24 cellular contexts compared by ENCODE assay signal in the genomic region with DNA sequence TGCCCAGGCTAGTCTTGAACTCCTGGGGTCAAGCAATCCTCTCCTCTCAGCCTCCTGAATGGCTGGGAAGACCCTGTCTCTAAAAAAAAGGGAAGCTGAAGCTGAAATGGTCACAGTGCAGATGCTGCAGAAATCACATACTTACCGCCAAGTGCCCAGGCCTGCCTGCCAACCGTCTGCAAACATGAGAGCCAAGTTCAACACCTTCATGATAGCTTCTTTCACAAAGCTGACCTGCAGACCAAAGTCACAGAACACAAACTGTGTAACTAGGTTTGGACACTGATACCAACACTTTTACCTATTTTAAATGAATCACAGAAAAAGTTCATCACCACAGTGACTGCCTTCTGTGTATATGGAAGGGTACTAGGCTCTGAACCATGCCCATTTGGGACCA. TPM values are rescaled to one million over a fixed set of nuclear protein-coding genes. Genes with fewer than 3 reads are reported as not detected.
A peak's percentile ranks its signal among the peaks of the same experiment; 100 is the strongest.
DNase-seq lines count a peak whose midpoint lies in the region; ATAC-seq, FAIRE-seq and TF ChIP-seq lines count a peak whose summit lies in the region.
"Had no signal": no experiment of that assay in that cellular context is flagged by ENCODE, and none has a peak within 500 bp of the region (broad histone marks: within the 10 kb centered on the region; RNA-seq: fewer than 3 reads in every experiment).

No MANE protein-coding gene starts in this region.

- no peaks in the 10 kb centered on the region for H3K9me3 Mint-ChIP-seq in nephron progenitor cell
- H3K9me3 Mint-ChIP-seq in progenitor cell of endocrine pancreas (ENCODE audit: low read depth) = no peaks in the 10 kb centered on the region
- H3K9me3 Mint-ChIP-seq: CD8-positive, alpha-beta memory T cell; HFFc6 had no signal

- H3K4me1 Mint-ChIP-seq in nephron progenitor cell (no peaks in the 10 kb centered on the region), progenitor cell of endocrine pancreas (ENCODE audit: low read depth) (no peaks in the 10 kb centered on the region)
- H3K4me1 Mint-ChIP-seq: CD4-positive, CD25-positive, alpha-beta regulatory T cell; CD8-positive, alpha-beta memory T cell had no signal

- ATAC-seq in HepG2 = no peak
- ATAC-seq in heart left ventricle = peak in 3 of 4 donors; percentile 44 to 62 (median 47)
- ATAC-seq in left lobe of liver = peak; percentile 99
- ATAC-seq: GM12878, HCT116 had no signal

- H3K36me3 ChIP-seq in liver (ENCODE audit: control insufficient read depth in 4 of 4, insufficient read depth in 3 of 4, low read depth in 1 of 4, low read length in 3 of 4) (peaks cover 2 to 44% (median 32%) of the 10 kb centered on the region in 4 donors), HepG2 (replicated peaks in 1 of 2; ENCODE audit: control insufficient read depth in 1 of 2, insufficient read depth in 2 of 2, low read length in 2 of 2) (peaks cover 18 to 57% of the 10 kb centered on the region in 2 experiments; a peak in 4 of 5 replicates), heart left ventricle (peaks cover 0 to 99% (median 87%) of the 10 kb centered on the region in 9 donors)

- H3K27ac Mint-ChIP-seq in nephron progenitor cell (no peak overlapping the region), progenitor cell of endocrine pancreas (no peak overlapping the region)
- H3K27ac Mint-ChIP-seq: CD4-positive, CD25-positive, alpha-beta regulatory T cell; CD8-positive, alpha-beta memory T cell; HFFc6 had no signal

- POLR2A ChIA-PET in HepG2 (lab: Yijun Ruan, JAX) = no interaction called here

- in situ Hi-C loops in HepG2 (cut with HindIII; ENCODE audit: extremely low pct_ligation_motif_present, low pct_unique_long_range_greater_than_20kb) = no loop called here

- TF ChIP-seq EP300 in HepG2 (IDR thresholded peaks at IDR 0.05; ENCODE audit: low read depth in 2 of 2, low read length in 2 of 2) (no peak), HepG2 (CRISPR knock-in tag; IDR thresholded peaks at IDR 0.05; ENCODE audit: borderline replicate concordance) (no peak)

- peaks cover 63% of the 10 kb centered on the region for H3K36me3 Mint-ChIP-seq in nephron progenitor cell (ENCODE audit: low read depth)
- H3K36me3 Mint-ChIP-seq in progenitor cell of endocrine pancreas (ENCODE audit: insufficient read depth) = peaks cover 29% of the 10 kb centered on the region

- no peaks in the 10 kb centered on the region for H4K20me1 ChIP-seq in HepG2 (ENCODE audit: insufficient read depth, low read length)

- no peak for TF ChIP-seq POLR2A in HepG2 (IDR thresholded peaks at IDR 0.05; ENCODE audit: insufficient read depth in 1 of 2, low read depth in 2 of 2, low read length in 2 of 2)
- no peak for TF ChIP-seq POLR2A in heart left ventricle (IDR thresholded peaks at IDR 0.05)

- intact Hi-C loops in HepG2 (cut with micrococcal nuclease; ENCODE audit: unreplicated experiment) = no loop called here
- intact Hi-C loops in heart left ventricle (cut with DNase I) = no loop called here

- H3K4me2 ChIP-seq in HepG2 (ENCODE audit: low read depth, low read length) = no peak overlapping the region

- no peak for DNase-seq in HepG2 (ENCODE audit: low spot score)
- DNase-seq in heart left ventricle = peak in 1 of 5 donors; percentile 37
- peak; percentile 78 for DNase-seq in left lobe of liver (ENCODE audit: low spot score)
- no peak for DNase-seq in nephron progenitor cell
- DNase-seq in progenitor cell of endocrine pancreas (ENCODE audit: low spot score, unreplicated experiment) = no peak
- DNase-seq in kidney tubule cell (ENCODE audit: low spot score) = no peak
- DNase-seq: ACHN; BE2C; C1 segment of cervical spinal cord; CD4-positive, CD25-positive, alpha-beta regulatory T cell; CD8-positive, alpha-beta memory T cell; COR-L47; DMS 273 treated with DMSO at 0.1 percent for 48 hours; DMS53; DND-41; EL; GOT3; H7; HFFc6 had no signal

- H3K27me3 Mint-ChIP-seq in nephron progenitor cell (ENCODE audit: low read depth, poor library complexity) (no peaks in the 10 kb centered on the region), progenitor cell of endocrine pancreas (no peaks in the 10 kb centered on the region)
- H3K27me3 Mint-ChIP-seq: CD4-positive, CD25-positive, alpha-beta regulatory T cell; CD8-positive, alpha-beta memory T cell had no signal

- 40% methylated on average over 2 of the region's 2 CpGs for WGBS in liver
- 95% methylated on average over 2 of the region's 2 CpGs for WGBS in HepG2 (ENCODE audit: low lambda C conversion rate)
- 42 to 76% (median 59%) methylated on average over 2 of the region's 2 CpGs for WGBS in heart left ventricle, 4 donors

- no peak overlapping the region for H3K9ac ChIP-seq in liver (ENCODE audit: low read depth in 1 of 2, low read length in 2 of 2)
- no peak overlapping the region for H3K9ac ChIP-seq in HepG2 (ENCODE audit: insufficient read depth, low read depth, low read length)

- H3K4me3 ChIP-seq in liver (ENCODE audit: low read depth in 1 of 3, low read length in 3 of 3) = no peak overlapping the region
- H3K4me3 ChIP-seq in HepG2 (replicated peaks in 1 of 3; ENCODE audit: insufficient read depth in 1 of 3, low read depth in 2 of 3, low read length in 3 of 3) = no peak overlapping the region
- no peak overlapping the region for H3K4me3 ChIP-seq in heart left ventricle
- H3K4me3 ChIP-seq: GM12878 had no signal

- no TSS peak for BruUV-seq in HepG2 (replicated peaks; lab: Mats Ljungman, UMichigan)

- H3K27me3 ChIP-seq in liver (ENCODE audit: control insufficient read depth in 4 of 4, insufficient read depth in 4 of 4, low read length in 3 of 4) = no peaks in the 10 kb centered on the region
- no peaks in the 10 kb centered on the region for H3K27me3 ChIP-seq in HepG2 (ENCODE audit: control insufficient read depth in 1 of 2, insufficient read depth in 2 of 2, low read length in 2 of 2)
- H3K27me3 ChIP-seq in heart left ventricle = no peaks in the 10 kb centered on the region
- H3K27me3 ChIP-seq: BE2C had no signal

- no peak for TF ChIP-seq CTCF in liver (IDR thresholded peaks at IDR 0.05; ENCODE audit: low read depth, low read length, missing input control)
- TF ChIP-seq CTCF in HepG2 (CRISPR knock-in tag; IDR thresholded peaks at IDR 0.05) = no peak
- no peak for TF ChIP-seq CTCF in heart left ventricle (IDR thresholded peaks at IDR 0.05)
- TF ChIP-seq CTCF in nephron progenitor cell (IDR thresholded peaks at IDR 0.05) = no peak
- no peak for TF ChIP-seq CTCF in progenitor cell of endocrine pancreas (IDR thresholded peaks at IDR 0.05; ENCODE audit: unreplicated experiment)

- H3K4me1 ChIP-seq in liver (ENCODE audit: control insufficient read depth in 4 of 4, insufficient read depth in 4 of 4, low read length in 3 of 4) = peaks cover 0 to 10% (median 4%) of the 10 kb centered on the region in 4 donors
- H3K4me1 ChIP-seq in HepG2 (ENCODE audit: insufficient read depth, low read length) = no peaks in the 10 kb centered on the region
- no peaks in the 10 kb centered on the region for H3K4me1 ChIP-seq in heart left ventricle
- H3K4me1 ChIP-seq: BE2C had no signal

- H3K79me2 ChIP-seq in HepG2 (ENCODE audit: insufficient read depth, low read length) = no peaks in the 10 kb centered on the region

- CTCF ChIA-PET in HepG2 (lab: Yijun Ruan, JAX; ENCODE audit: low intra/inter-chr PET ratio, low total read pairs) = no interaction called here

- H3K27ac ChIP-seq in liver (ENCODE audit: low read depth in 1 of 2, low read length in 2 of 2) = peak overlapping the region in 1 of 2 donors; percentile 40
- H3K27ac ChIP-seq in HepG2 (ENCODE audit: extremely low read length, insufficient read depth, low read length) = no peak overlapping the region
- H3K27ac ChIP-seq in heart left ventricle = no peak overlapping the region

- H3K9me3 ChIP-seq in liver (ENCODE audit: control insufficient read depth in 4 of 4, low read length in 3 of 4) (no peaks in the 10 kb centered on the region), HepG2 (ENCODE audit: low read length) (no peaks in the 10 kb centered on the region), heart left ventricle (no peaks in the 10 kb centered on the region)
- H3K9me3 ChIP-seq: BE2C had no signal

- no peak overlapping the region for H2AFZ ChIP-seq in HepG2 (ENCODE audit: low read length)

- TF ChIP-seq RAD21 in liver (IDR thresholded peaks at IDR 0.05) (no peak), HepG2 (CRISPR knock-in tag; IDR thresholded peaks at IDR 0.05) (no peak)

- H3K4me3 Mint-ChIP-seq in nephron progenitor cell (no peak overlapping the region), progenitor cell of endocrine pancreas (ENCODE audit: low read depth) (no peak overlapping the region)
- H3K4me3 Mint-ChIP-seq: CD4-positive, CD25-positive, alpha-beta regulatory T cell; CD8-positive, alpha-beta memory T cell; HFFc6 had no signal

- FAIRE-seq in HepG2 (lab: Jason Lieb, UNC) = no peak
- FAIRE-seq: A204.1, GM12878, HTR-8/SVneo had no signal

RNA-seq across cellular contexts. Expression of gene CYFIP1, which starts 22.8 kb away (rescaled TPM):
- total RNA-seq in liver = 10 to 100 TPM; 47.3 to 48.3 TPM
- 10 to 100 TPM; 13.5 to 29.3 TPM for polyA plus RNA-seq in liver
- 58.3 and 68.2 TPM in 2 replicates for total RNA-seq in HepG2 (2016; rRNA removed; fragmentation: Illumina TruSeq; extraction: Trizol)
- total RNA-seq in HepG2 (2016; cell fraction: cytosol; rRNA removed; fragmentation: Illumina TruSeq; extraction: Trizol; ENCODE audit: low read depth) = 8.0 and 12.6 TPM in 2 replicates
- total RNA-seq in HepG2 (2016; cell fraction: insoluble cytoplasmic fraction; rRNA removed; fragmentation: Illumina TruSeq; extraction: Trizol) = 52.9 and 61.7 TPM in 2 replicates
- total RNA-seq in HepG2 (2016; cell fraction: membrane; rRNA removed; fragmentation: Illumina TruSeq; extraction: Trizol) = 15.5 and 18.4 TPM in 2 replicates
- 43.3 and 49.9 TPM in 2 replicates for total RNA-seq in HepG2 (2016; cell fraction: nucleus; rRNA removed; fragmentation: Illumina TruSeq; extraction: Trizol)
- 38.1 and 39.0 TPM in 2 replicates for polyA plus RNA-seq in HepG2 (2011; rRNA removed)
- 40.5 and 41.5 TPM in 2 replicates for polyA plus RNA-seq in HepG2 (2011; cell fraction: cytosol; rRNA removed)
- 56.2 and 59.8 TPM in 2 replicates for polyA plus RNA-seq in HepG2 (2011; cell fraction: nucleus; rRNA removed)
- 28.3 and 34.4 TPM in 2 replicates for polyA plus RNA-seq in HepG2 (2012)
- polyA plus RNA-seq in HepG2 (2016; cell fraction: cytosol; fragmentation: Illumina TruSeq; extraction: Trizol; ENCODE audit: low read depth) = 2.5 and 2.6 TPM in 2 replicates
- polyA plus RNA-seq in HepG2 (2016; cell fraction: insoluble cytoplasmic fraction; fragmentation: Illumina TruSeq; extraction: Trizol; ENCODE audit: low read depth) = 37.6 and 42.3 TPM in 2 replicates
- 5.2 and 7.3 TPM in 2 replicates for polyA plus RNA-seq in HepG2 (2016; cell fraction: membrane; fragmentation: Illumina TruSeq; extraction: Trizol; ENCODE audit: low read depth)
- 39.0 and 40.2 TPM in 2 replicates for polyA plus RNA-seq in HepG2 (2016; cell fraction: nucleus; fragmentation: Illumina TruSeq; extraction: Trizol; ENCODE audit: insufficient read depth, low read depth)
- 99.8 and 114 TPM in 2 replicates for polyA minus RNA-seq in HepG2 (2011; rRNA and poly(A)+ RNA removed; ENCODE audit: low replicate concordance)
- 21.1 and 22.3 TPM in 2 replicates for polyA minus RNA-seq in HepG2 (2011; cell fraction: cytosol; rRNA and poly(A)+ RNA removed)
- polyA minus RNA-seq in HepG2 (2011; cell fraction: nucleus; rRNA and poly(A)+ RNA removed) = 40.7 and 43.8 TPM in 2 replicates
- 100 to 1,000 TPM in 1 of 9 donors, 10 to 100 TPM in 8; 23.4 to 111 (median 34.6) TPM for total RNA-seq in heart left ventricle
- 10 to 100 TPM in 1 of 2 donors, 1 to 10 TPM in 1; 7.6 to 32.8 TPM for polyA plus RNA-seq in heart left ventricle
- 46.0 TPM for total RNA-seq in left lobe of liver
- 169 and 175 TPM in 2 replicates for total RNA-seq in progenitor cell of endocrine pancreas

RNA-seq across cellular contexts. Expression of gene TUBGCP5, which starts 36.4 kb away (rescaled TPM):
- total RNA-seq in liver = 10 to 100 TPM in 1 of 2 donors, 1 to 10 TPM in 1; 7.3 to 17.3 TPM
- 1 to 10 TPM; 5.5 to 7.6 TPM for polyA plus RNA-seq in liver
- total RNA-seq in HepG2 (2016; rRNA removed; fragmentation: Illumina TruSeq; extraction: Trizol) = 23.4 and 25.0 TPM in 2 replicates
- total RNA-seq in HepG2 (2016; cell fraction: cytosol; rRNA removed; fragmentation: Illumina TruSeq; extraction: Trizol; ENCODE audit: low read depth) = 21.4 and 24.8 TPM in 2 replicates
- 23.4 and 23.5 TPM in 2 replicates for total RNA-seq in HepG2 (2016; cell fraction: insoluble cytoplasmic fraction; rRNA removed; fragmentation: Illumina TruSeq; extraction: Trizol)
- 11.4 and 13.6 TPM in 2 replicates for total RNA-seq in HepG2 (2016; cell fraction: membrane; rRNA removed; fragmentation: Illumina TruSeq; extraction: Trizol)
- 28.9 and 38.0 TPM in 2 replicates for total RNA-seq in HepG2 (2016; cell fraction: nucleus; rRNA removed; fragmentation: Illumina TruSeq; extraction: Trizol)
- polyA plus RNA-seq in HepG2 (2011; rRNA removed) = 6.8 and 7.2 TPM in 2 replicates
- 3.3 and 4.8 TPM in 2 replicates for polyA plus RNA-seq in HepG2 (2011; cell fraction: cytosol; rRNA removed)
- polyA plus RNA-seq in HepG2 (2011; cell fraction: nucleus; rRNA removed) = 6.9 and 9.4 TPM in 2 replicates
- 5.3 and 7.3 TPM in 2 replicates for polyA plus RNA-seq in HepG2 (2012)
- 0.35 and 0.62 TPM in 2 replicates for polyA plus RNA-seq in HepG2 (2016; cell fraction: cytosol; fragmentation: Illumina TruSeq; extraction: Trizol; ENCODE audit: low read depth)
- polyA plus RNA-seq in HepG2 (2016; cell fraction: insoluble cytoplasmic fraction; fragmentation: Illumina TruSeq; extraction: Trizol; ENCODE audit: low read depth) = 12.8 and 13.1 TPM in 2 replicates
- 0.81 and 1.0 TPM in 2 replicates for polyA plus RNA-seq in HepG2 (2016; cell fraction: membrane; fragmentation: Illumina TruSeq; extraction: Trizol; ENCODE audit: low read depth)
- polyA plus RNA-seq in HepG2 (2016; cell fraction: nucleus; fragmentation: Illumina TruSeq; extraction: Trizol; ENCODE audit: insufficient read depth, low read depth) = 27.6 and 32.7 TPM in 2 replicates
- 7.7 and 12.6 TPM in 2 replicates for polyA minus RNA-seq in HepG2 (2011; rRNA and poly(A)+ RNA removed; ENCODE audit: low replicate concordance)
- polyA minus RNA-seq in HepG2 (2011; cell fraction: cytosol; rRNA and poly(A)+ RNA removed) = 3.2 and 6.0 TPM in 2 replicates
- polyA minus RNA-seq in HepG2 (2011; cell fraction: nucleus; rRNA and poly(A)+ RNA removed) = 26.3 and 31.6 TPM in 2 replicates
- total RNA-seq in heart left ventricle = 10 to 100 TPM in 7 of 9 donors, 1 to 10 TPM in 2; 9.5 to 14.7 (median 13.2) TPM
- 1 to 10 TPM; 4.7 to 5.0 TPM for polyA plus RNA-seq in heart left ventricle
- total RNA-seq in left lobe of liver = 10.5 TPM
- total RNA-seq in progenitor cell of endocrine pancreas = 22.5 and 24.3 TPM in 2 replicates
